In genomic region chr1:22641906-22642636, GRCh38 we compare ENCODE assay signal across 7 cellular contexts. TPM values are rescaled to one million over a fixed set of nuclear protein-coding genes. Genes with fewer than 3 reads are reported as not detected.
DNase-seq lines count a peak whose midpoint lies in the region; ATAC-seq, FAIRE-seq and TF ChIP-seq lines count a peak whose summit lies in the region.

No MANE protein-coding gene starts in this region.

- no peak overlapping the region for H3K27ac ChIP-seq in mammary epithelial cell (ENCODE audit: insufficient read depth, low read depth, low read length)
- no peak overlapping the region for H3K27ac ChIP-seq in keratinocyte (ENCODE audit: control insufficient read depth, insufficient read depth, low read length)

- no peaks in the 10 kb centered on the region for H3K27me3 ChIP-seq in mammary epithelial cell (ENCODE audit: insufficient read depth, low read length)
- H3K27me3 ChIP-seq in keratinocyte (ENCODE audit: control insufficient read depth, extremely low read depth, insufficient read depth, low read length), result no peaks in the 10 kb centered on the region

- in situ Hi-C loops in mammary epithelial cell (cut with MboI; ENCODE audit: low sequenced_read_pairs in 2 of 2), result no loop called here

- H2AFZ ChIP-seq in mammary epithelial cell (ENCODE audit: low read depth, low read length) (no peak overlapping the region), keratinocyte (ENCODE audit: control insufficient read depth, low read length) (no peak overlapping the region)

- H3K36me3 ChIP-seq in mammary epithelial cell (ENCODE audit: insufficient read depth, low read length), result no peaks in the 10 kb centered on the region
- H3K36me3 ChIP-seq in keratinocyte (ENCODE audit: control insufficient read depth in 2 of 2, extremely low read depth in 1 of 2, insufficient read depth in 2 of 2, low read length in 2 of 2), result no peaks in the 10 kb centered on the region

- H3K4me3 ChIP-seq in GM12865 (ENCODE audit: low read depth, low read length) (no peak overlapping the region), mammary epithelial cell (replicated peaks in 1 of 3; ENCODE audit: insufficient read depth in 1 of 3, low read depth in 2 of 3, low read length in 3 of 3) (no peak overlapping the region), keratinocyte (ENCODE audit: control insufficient read depth in 2 of 3, extremely low read depth in 1 of 3, insufficient read depth in 2 of 3, low read depth in 1 of 3, low read length in 3 of 3) (no peak overlapping the region)

- ATAC-seq in GM21515 (IDR thresholded peaks at IDR 0.05; ENCODE audit: unreplicated experiment), result no peak

- H3K9me3 ChIP-seq in mammary epithelial cell (replicated peaks; ENCODE audit: insufficient read depth, low read length), result no peaks in the 10 kb centered on the region
- H3K9me3 ChIP-seq in keratinocyte (ENCODE audit: control insufficient read depth, low read depth, low read length), result no peaks in the 10 kb centered on the region

- no TSS peak for BruUV-seq in mammary epithelial cell (replicated peaks; lab: Mats Ljungman, UMichigan)

- TF ChIP-seq CTCF in GM12865 (IDR thresholded peaks at IDR 0.05; ENCODE audit: insufficient read depth, low read depth, low read length, missing control alignments) (peak; percentile 86), mammary epithelial cell (conservative IDR thresholded peaks at IDR 0.05 in 1 of 2, IDR thresholded peaks at IDR 0.05 in 1 of 2; ENCODE audit: extremely low read depth in 1 of 2, insufficient read depth in 1 of 2, low read depth in 1 of 2, low read length in 2 of 2) (peak; percentile 56 to 93), keratinocyte (optimal IDR thresholded peaks at IDR 0.05 in 1 of 3, IDR thresholded peaks at IDR 0.05 in 1 of 3, conservative IDR thresholded peaks at IDR 0.05 in 1 of 3; ENCODE audit: extremely low read depth in 1 of 3, insufficient read depth in 2 of 3, low read length in 3 of 3) (peak; percentile 70 to 96 (median 93))

- no peak overlapping the region for H3K9ac ChIP-seq in mammary epithelial cell (ENCODE audit: insufficient read depth, low read length)
- no peak overlapping the region for H3K9ac ChIP-seq in keratinocyte (ENCODE audit: control insufficient read depth, extremely low read depth, insufficient read depth, low read length)

- intact Hi-C loops in mammary epithelial cell (cut with micrococcal nuclease), result loop anchor here (1.0 to 10.0 kb wide), 3 partner anchors 222 to 510 kb away; no protein-coding TSS in a partner anchor

- H3K4me2 ChIP-seq in mammary epithelial cell (ENCODE audit: insufficient read depth, low read depth, low read length), result no peak overlapping the region
- H3K4me2 ChIP-seq in keratinocyte (ENCODE audit: control insufficient read depth, extremely low read depth, insufficient read depth, low read depth, low read length), result no peak overlapping the region

- H3K4me1 ChIP-seq in mammary epithelial cell (ENCODE audit: insufficient read depth, low read length), result no peaks in the 10 kb centered on the region
- no peaks in the 10 kb centered on the region for H3K4me1 ChIP-seq in keratinocyte (ENCODE audit: control insufficient read depth, extremely low read depth, insufficient read depth, low read length)

- H4K20me1 ChIP-seq in mammary epithelial cell (ENCODE audit: insufficient read depth, low read length) (no peaks in the 10 kb centered on the region), keratinocyte (ENCODE audit: control insufficient read depth, extremely low read depth, insufficient read depth, low read length) (peaks cover 3% of the 10 kb centered on the region)

- 26% methylated on average over 7 of the region's 18 CpGs for WGBS in mammary epithelial cell (ENCODE audit: low coverage, missing lambda C conversion rate)

- dilution Hi-C loops in mammary epithelial cell (cut with HindIII; ENCODE audit: low sequenced_read_pairs) (no loop called here), keratinocyte (cut with MboI; ENCODE audit: extremely low pct_ligation_motif_present, low sequenced_read_pairs) (no loop called here)

- CTCF ChIA-PET in mammary epithelial cell (lab: Charles Lee; ENCODE audit: low non-redundant PET), result interaction anchor here (0.5 to 0.6 kb wide), 2 partner anchors 333 to 343 kb away, joined by 5 to 7 read pairs; no protein-coding TSS in a partner anchor

- H3K9me1 ChIP-seq in keratinocyte (ENCODE audit: control insufficient read depth, extremely low read depth, insufficient read depth, low read length), result no peaks in the 10 kb centered on the region

- FAIRE-seq in keratinocyte (lab: Jason Lieb, UNC), result no peak

- no peaks in the 10 kb centered on the region for H3K79me2 ChIP-seq in mammary epithelial cell (ENCODE audit: insufficient read depth, low read length)
- H3K79me2 ChIP-seq in keratinocyte (ENCODE audit: control insufficient read depth, insufficient read depth, low read length), result no peaks in the 10 kb centered on the region

- DNase-seq in GM12865 (ENCODE audit: low read depth) (peak; percentile 57), NCI-H2029 (lab: John Stamatoyannopoulos, UW) (peak; percentile 25), mammary epithelial cell (peak; percentile 19), keratinocyte (ENCODE audit: low read depth, low spot score) (no peak)
- peak; percentile 35 for DNase-seq in activated CD4-positive, CD25-positive, alpha-beta regulatory T cell treated with anti-CD3 and anti-CD28 coated beads, Interleukin-2, amount 50 U/mL, for 16 hours (ENCODE audit: low read depth, low spot score)
- peak; percentile 77 to 82 for DNase-seq in stimulated activated CD4-positive, alpha-beta T cell treated with anti-CD3 and anti-CD28 coated beads, Interleukin-2, amount 100 ng/mL, for 24 hours

RNA-seq across cellular contexts. Expression of gene C1QC, which starts 1.4 kb away (rescaled TPM):
- total RNA-seq in mammary epithelial cell, result not detected
- polyA plus RNA-seq in mammary epithelial cell (not detected), keratinocyte (not detected in 3 replicates)
- polyA minus RNA-seq in mammary epithelial cell (not detected), keratinocyte (not detected in 3 replicates)
- polyA plus RNA-seq in keratinocyte (2011; ENCODE audit: low read depth), result not detected
- polyA plus RNA-seq in keratinocyte (2011; cell fraction: cytosol; rRNA removed), result not detected in 2 replicates
- not detected in 2 replicates for polyA plus RNA-seq in keratinocyte (2011; cell fraction: nucleus; rRNA removed)
- polyA plus RNA-seq in keratinocyte (2012; ENCODE audit: low replicate concordance), result not detected in 2 replicates
- polyA minus RNA-seq in keratinocyte (2011; cell fraction: cytosol; rRNA and poly(A)+ RNA removed), result not detected
- not detected in 2 replicates for polyA minus RNA-seq in keratinocyte (2011; cell fraction: nucleus; rRNA and poly(A)+ RNA removed)

RNA-seq across cellular contexts. Expression of gene C1QA, which starts 5.6 kb away (rescaled TPM):
- not detected for total RNA-seq in mammary epithelial cell
- polyA plus RNA-seq in mammary epithelial cell (not detected), keratinocyte (not detected in 3 replicates)
- polyA minus RNA-seq in mammary epithelial cell (not detected), keratinocyte (not detected in 3 replicates)
- not detected for polyA plus RNA-seq in keratinocyte (2011; ENCODE audit: low read depth)
- polyA plus RNA-seq in keratinocyte (2011; cell fraction: cytosol; rRNA removed), result not detected in 2 replicates
- not detected in 2 replicates for polyA plus RNA-seq in keratinocyte (2011; cell fraction: nucleus; rRNA removed)
- not detected in 2 replicates for polyA plus RNA-seq in keratinocyte (2012; ENCODE audit: low replicate concordance)
- polyA minus RNA-seq in keratinocyte (2011; cell fraction: cytosol; rRNA and poly(A)+ RNA removed), result not detected
- polyA minus RNA-seq in keratinocyte (2011; cell fraction: nucleus; rRNA and poly(A)+ RNA removed), result not detected in 2 replicates

RNA-seq across cellular contexts. Expression of gene C1QB, which starts 11.0 kb away (rescaled TPM):
- not detected for total RNA-seq in mammary epithelial cell
- polyA plus RNA-seq in mammary epithelial cell (not detected), keratinocyte (not detected in 3 replicates)
- polyA minus RNA-seq in mammary epithelial cell (not detected), keratinocyte (not detected in 3 replicates)
- polyA plus RNA-seq in keratinocyte (2011; ENCODE audit: low read depth), result not detected
- not detected in 2 replicates for polyA plus RNA-seq in keratinocyte (2011; cell fraction: cytosol; rRNA removed)
- polyA plus RNA-seq in keratinocyte (2011; cell fraction: nucleus; rRNA removed), result not detected in 2 replicates
- polyA plus RNA-seq in keratinocyte (2012; ENCODE audit: low replicate concordance), result not detected in 2 replicates
- polyA minus RNA-seq in keratinocyte (2011; cell fraction: cytosol; rRNA and poly(A)+ RNA removed), result not detected
- not detected in 2 replicates for polyA minus RNA-seq in keratinocyte (2011; cell fraction: nucleus; rRNA and poly(A)+ RNA removed)
